In the genomic region with DNA sequence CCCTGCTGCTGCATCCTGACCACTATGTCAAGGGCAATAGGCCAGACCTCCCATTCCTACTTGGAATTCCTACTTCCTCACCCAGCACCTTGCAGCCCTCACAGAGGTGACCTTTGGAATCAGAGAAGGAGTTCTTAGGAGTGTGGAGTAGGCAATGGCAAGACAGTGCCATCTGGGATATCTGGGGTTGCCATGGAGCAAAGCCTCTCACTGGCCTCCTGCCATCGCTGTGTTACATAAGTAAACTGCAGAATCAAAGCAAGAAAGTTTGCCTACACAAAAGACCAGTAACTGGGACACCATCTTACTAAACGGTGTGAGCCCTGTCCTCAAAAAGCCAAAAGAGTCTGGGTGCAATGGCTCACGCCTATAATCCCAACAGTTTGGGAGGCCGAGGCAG, we compare ENCODE assay signal across 18 cellular contexts.
A peak's percentile ranks its signal among the peaks of the same experiment; 100 is the strongest.
DNase-seq lines count a peak whose midpoint lies in the region; ATAC-seq and TF ChIP-seq lines count a peak whose summit lies in the region.
"Had no signal": no experiment of that assay in that cellular context is flagged by ENCODE, and none has a peak within 500 bp of the region (broad histone marks: within the 10 kb centered on the region; RNA-seq: fewer than 3 reads in every experiment).

No MANE protein-coding gene starts in this region.

- no peak for TF ChIP-seq CTCF in PC-9 (conservative IDR thresholded peaks at IDR 0.05)

- peak; percentile 39 for ATAC-seq in Right ventricle myocardium superior (ENCODE audit: poor library complexity)
- no peak for ATAC-seq in activated T-helper 17 cell treated with anti-CD3 and anti-CD28 coated beads, Interleukin-2, amount 50 U/mL, for 72 hours (replicated peaks)
- no peak for ATAC-seq in GM18907 (IDR thresholded peaks at IDR 0.05; ENCODE audit: unreplicated experiment)
- no peak for ATAC-seq in HG02571 (IDR thresholded peaks at IDR 0.05; ENCODE audit: unreplicated experiment)
- ATAC-seq: HepG2 had no signal

- DNase-seq in Right ventricle myocardium superior (no peak), cardiac septum (ENCODE audit: low spot score) (no peak), PC-9 (no peak), SK-N-DZ (ENCODE audit: low spot score) (no peak)
- DNase-seq: cortex of kidney, GOT3, kidney glomerular epithelial cell, MM.1S, NCI-H187 treated with DMSO at 0.1 percent for 48 hours, NCI-H526 had no signal

- intact Hi-C loops in Right ventricle myocardium superior (cut with DNase I) (no loop called here), cardiac septum (cut with DNase I) (no loop called here), PC-9 (cut with micrococcal nuclease; ENCODE audit: unreplicated experiment) (no loop called here)

- H3K27me3 ChIP-seq in muscle layer of colon (ENCODE audit: control insufficient read depth in 1 of 2, insufficient read depth in 2 of 2, low read length in 2 of 2) (no peaks in the 10 kb centered on the region), PC-9 (ENCODE audit: insufficient read depth, low read depth) (no peaks in the 10 kb centered on the region)
- H3K27me3 ChIP-seq: esophagus muscularis mucosa, heart right ventricle had no signal

- peak overlapping the region; percentile 37 for H3K27ac ChIP-seq in muscle layer of colon (ENCODE audit: low read depth, low read length)
- no peak overlapping the region for H3K27ac ChIP-seq in PC-9
- H3K27ac ChIP-seq: esophagus muscularis mucosa, thoracic aorta had no signal

- no peaks in the 10 kb centered on the region for H3K27me3 Mint-ChIP-seq in activated T-helper 17 cell treated with anti-CD3 and anti-CD28 coated beads, Interleukin-2, amount 50 U/mL, for 72 hours

- no peak overlapping the region for H3K9ac ChIP-seq in muscle layer of colon (ENCODE audit: low read length)

- H3K4me3 ChIP-seq in muscle layer of colon (ENCODE audit: low read depth in 1 of 2, low read length in 2 of 2) (no peak overlapping the region), PC-9 (no peak overlapping the region)
- H3K4me3 ChIP-seq: esophagus muscularis mucosa, heart right ventricle, thoracic aorta had no signal

- peaks cover 15% of the 10 kb centered on the region for H3K4me1 Mint-ChIP-seq in activated T-helper 17 cell treated with anti-CD3 and anti-CD28 coated beads, Interleukin-2, amount 50 U/mL, for 72 hours

- no peak overlapping the region for H3K4me2 ChIP-seq in PC-9

- no peaks in the 10 kb centered on the region for H3K9me3 ChIP-seq in muscle layer of colon (ENCODE audit: low read length)
- H3K9me3 ChIP-seq in PC-9 (ENCODE audit: insufficient read depth, low read depth) = no peaks in the 10 kb centered on the region
- H3K9me3 ChIP-seq: esophagus muscularis mucosa, heart right ventricle, thoracic aorta had no signal

- H3F3A ChIP-seq in PC-9 (ENCODE audit: insufficient read depth, low read depth) = 0 out of 2 replicates have a peak, but pooled peaks cover 5% of the 10 kb centered on the region

- H3K9me3 Mint-ChIP-seq in activated T-helper 17 cell treated with anti-CD3 and anti-CD28 coated beads, Interleukin-2, amount 50 U/mL, for 72 hours = no peaks in the 10 kb centered on the region

- H3K36me3 ChIP-seq in muscle layer of colon (ENCODE audit: insufficient read depth, low read length) = peaks cover 18% of the 10 kb centered on the region
- no peaks in the 10 kb centered on the region; the same call in 1 of the 2 replicates for H3K36me3 ChIP-seq in PC-9 (ENCODE audit: low read depth)

- H3K27ac Mint-ChIP-seq in activated T-helper 17 cell treated with anti-CD3 and anti-CD28 coated beads, Interleukin-2, amount 50 U/mL, for 72 hours = peak overlapping the region; percentile 28

- no peaks in the 10 kb centered on the region; the same call in 1 of the 2 replicates for H4K20me1 ChIP-seq in PC-9 (ENCODE audit: insufficient read depth)

- H3K79me2 ChIP-seq in PC-9 (ENCODE audit: low read depth) = no peaks in the 10 kb centered on the region

- no peak overlapping the region for H3K4me3 Mint-ChIP-seq in activated T-helper 17 cell treated with anti-CD3 and anti-CD28 coated beads, Interleukin-2, amount 50 U/mL, for 72 hours

- H3K4me1 ChIP-seq in muscle layer of colon (ENCODE audit: insufficient read depth, low read length) = no peaks in the 10 kb centered on the region
- no peaks in the 10 kb centered on the region for H3K4me1 ChIP-seq in PC-9 (replicated peaks; ENCODE audit: insufficient read depth)

- POLR2A ChIA-PET in PC-9 (lab: Charles Lee; ENCODE audit: unreplicated experiment) = interaction anchor here (0.7 kb wide), 1 partner anchor 920 kb away, joined by 6 read pairs; no protein-coding TSS in a partner anchor

- BruUV-seq in PC-9 (replicated peaks; lab: Mats Ljungman, UMichigan) = no TSS peak

- no peak overlapping the region for H2AFZ ChIP-seq in PC-9

- CTCF ChIA-PET in PC-9 (lab: Charles Lee) = interaction anchor here (0.6 kb wide), 1 partner anchor 110 kb away, joined by 3 read pairs; a partner anchor contains a TSS

- no peaks in the 10 kb centered on the region for H3K9me2 ChIP-seq in PC-9 (ENCODE audit: insufficient read depth)

- H3K36me3 Mint-ChIP-seq in activated T-helper 17 cell treated with anti-CD3 and anti-CD28 coated beads, Interleukin-2, amount 50 U/mL, for 72 hours (ENCODE audit: low read depth) = peaks cover 94% of the 10 kb centered on the region
